1 cellular context compared by ENCODE assay signal in the genomic region with DNA sequence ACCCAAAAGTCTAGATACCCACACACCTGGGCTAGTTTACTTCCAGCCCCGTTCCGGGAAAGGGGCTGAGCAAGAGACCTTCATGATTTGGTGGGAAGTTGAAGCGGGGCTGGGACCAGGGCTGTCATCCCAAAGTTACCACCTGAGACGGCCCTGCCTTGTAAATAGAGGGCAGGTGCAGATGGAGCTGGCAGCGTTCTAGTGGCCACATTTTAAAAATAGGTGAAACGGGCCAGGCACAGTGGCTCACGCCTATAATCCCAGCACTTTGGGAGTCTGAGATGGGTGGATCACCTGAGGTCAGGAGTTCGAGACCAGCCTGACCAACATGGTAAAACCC.
TF ChIP-seq lines count a peak whose summit lies in the region.

No MANE protein-coding gene starts in this region.

TF ChIP-seq in HepG2, 621 proteins besides CTCF, POLR2A, EP300 and RAD21:
- TF ChIP-seq ZKSCAN1 (IDR thresholded peaks at IDR 0.05; ENCODE audit: low read length) (no peak), JUND (CRISPR knock-in tag; IDR thresholded peaks at IDR 0.05) (0 out of 2 replicates have a peak, but pooled peaks have one; percentile 13)
